In genomic region chr14:37864861-37865718, GRCh38 we compare ENCODE assay signal across 14 cellular contexts.
DNase-seq lines count a peak whose midpoint lies in the region; ATAC-seq and TF ChIP-seq lines count a peak whose summit lies in the region.
"Had no signal": no experiment of that assay in that cellular context is flagged by ENCODE, and none has a peak within 500 bp of the region (broad histone marks: within the 10 kb centered on the region; RNA-seq: fewer than 3 reads in every experiment).

No MANE protein-coding gene starts in this region.

- H3K36me3 ChIP-seq in upper lobe of right lung: no peaks in the 10 kb centered on the region
- H3K36me3 ChIP-seq: BE2C, gastrocnemius medialis had no signal

- DNase-seq in NCI-H82 (lab: John Stamatoyannopoulos, UW) (peak; percentile 34), NCI-H82 treated with DMSO at 0.1 percent for 48 hours (lab: John Stamatoyannopoulos, UW; ENCODE audit: unreplicated experiment) (no peak), inferior parietal cortex (ENCODE audit: extremely low spot score) (peak; percentile 63), upper lobe of right lung (no peak), GM19238 (ENCODE audit: insufficient read length, low spot score) (no peak), MV-4-11 (lab: John Stamatoyannopoulos, UW) (no peak)
- DNase-seq: activated CD4-positive, alpha-beta T cell treated with anti-CD3 and anti-CD28 coated beads, Interleukin-2, amount 50 U/mL, for 1 hour; activated naive CD8-positive, alpha-beta T cell treated with anti-CD3 and anti-CD28 coated beads, Interleukin-2, amount 10 ng/mL, durations not matched to agents 7 days and 5 days; BE2C; gastrocnemius medialis; mesendoderm had no signal

- TF ChIP-seq CTCF in VCaP (conservative IDR thresholded peaks at IDR 0.05) (no peak), upper lobe of right lung (IDR thresholded peaks at IDR 0.05) (no peak)

- H3K4me1 ChIP-seq in upper lobe of right lung: no peaks in the 10 kb centered on the region
- H3K4me1 ChIP-seq: BE2C, gastrocnemius medialis had no signal

- H3K27me3 ChIP-seq in upper lobe of right lung: no peaks in the 10 kb centered on the region
- H3K27me3 ChIP-seq: BE2C, gastrocnemius medialis had no signal

- peak overlapping the region; percentile 78 for H3K27ac ChIP-seq in VCaP
- H3K27ac ChIP-seq in upper lobe of right lung: no peak overlapping the region
- H3K27ac ChIP-seq: gastrocnemius medialis had no signal

- H3K9me3 ChIP-seq in upper lobe of right lung: no peaks in the 10 kb centered on the region
- H3K9me3 ChIP-seq: BE2C, gastrocnemius medialis had no signal

- ATAC-seq in upper lobe of right lung (peak; percentile 21), GM19351 (IDR thresholded peaks at IDR 0.05; ENCODE audit: unreplicated experiment) (no peak)
- ATAC-seq: GM12878 had no signal

- intact Hi-C loops in upper lobe of right lung (cut with DNase I): no loop called here

- H3K4me3 ChIP-seq in upper lobe of right lung: no peak overlapping the region
- H3K4me3 ChIP-seq: gastrocnemius medialis, GM12878 had no signal

Comparison
In these comparisons a context has a peak if more than half of its experiments do, and no peak if none do; other contexts are left out.
1. DNase-seq: peak in NCI-H82 (single experiment) and inferior parietal cortex (single experiment); none in NCI-H82 treated with DMSO at 0.1 percent for 48 hours (single experiment), upper lobe of right lung (single experiment), GM19238 (single experiment) and MV-4-11 (single experiment).